ENCODE assay signal across 9 cellular contexts in the genomic region with DNA sequence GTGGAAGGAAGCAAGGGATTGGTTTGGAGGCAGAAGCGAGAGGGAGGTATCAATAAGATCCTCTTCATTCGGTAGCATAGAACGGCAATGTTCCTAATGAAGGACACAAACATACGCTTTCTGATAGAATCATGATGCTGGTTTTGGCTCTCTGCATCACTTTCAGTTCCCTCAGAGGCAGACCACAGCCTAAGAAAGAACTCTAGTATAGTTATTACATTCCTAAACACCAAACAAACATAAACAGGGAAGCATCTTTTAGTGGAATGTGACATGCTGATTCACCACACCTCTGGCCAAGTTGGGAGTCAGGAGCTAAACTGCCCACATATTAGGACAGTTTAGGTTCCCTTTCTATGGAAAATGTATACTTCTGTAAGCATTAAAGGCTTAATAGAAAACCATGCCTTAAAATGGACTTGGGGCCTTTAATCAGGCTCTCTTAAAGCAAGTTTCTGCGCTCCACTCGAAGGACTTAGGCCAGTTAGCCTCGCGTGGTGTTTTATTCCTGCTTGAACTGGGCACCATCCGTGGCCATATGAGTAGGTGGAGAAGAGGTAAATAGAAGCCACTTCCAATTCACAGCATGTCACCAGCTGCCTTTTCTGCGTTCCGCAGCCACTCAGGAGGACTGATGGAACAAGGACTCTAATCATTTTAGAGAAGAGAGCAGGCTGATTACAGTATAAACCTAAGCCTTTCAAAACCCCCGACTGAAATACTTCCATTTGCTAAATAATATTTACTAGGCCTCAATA. TPM values are rescaled to one million over a fixed set of nuclear protein-coding genes. Genes with fewer than 3 reads are reported as not detected.
DNase-seq lines count a peak whose midpoint lies in the region; ATAC-seq and TF ChIP-seq lines count a peak whose summit lies in the region.
"Had no signal": no experiment of that assay in that cellular context is flagged by ENCODE, and none has a peak within 500 bp of the region (broad histone marks: within the 10 kb centered on the region; RNA-seq: fewer than 3 reads in every experiment).

No MANE protein-coding gene starts in this region.

- H4K5ac ChIP-seq in IMR-90 (ENCODE audit: low read depth, low read length) = no peak overlapping the region

- H2BK15ac ChIP-seq in IMR-90 (ENCODE audit: low read depth, low read length) = peak overlapping the region; percentile 26; the same call in 1 of the 3 replicates

- TF ChIP-seq RAD21 in IMR-90 (IDR thresholded peaks at IDR 0.05; ENCODE audit: low read length) = no peak

- H3K23ac ChIP-seq in IMR-90 (ENCODE audit: low read depth, low read length) = no peak overlapping the region

- DNase-seq in CD1c-positive myeloid dendritic cell (ENCODE audit: extremely low spot score) (peak; percentile 88), IMR-90 (peak; percentile 71), germinal center (ENCODE audit: low spot score) (peak; percentile 9), NCI-H2107 (lab: John Stamatoyannopoulos, UW) (no peak), NCI-H1930 (lab: John Stamatoyannopoulos, UW) (no peak), T-helper 9 cell (no peak), ACHN (no peak)
- DNase-seq: NCI-H2171 treated with DMSO at 0.1 percent for 48 hours had no signal

- no peaks in the 10 kb centered on the region for H3K79me1 ChIP-seq in IMR-90 (ENCODE audit: low read depth in 1 of 2, low read length in 2 of 2)

- ATAC-seq in GM19372 (IDR thresholded peaks at IDR 0.05; ENCODE audit: low read depth, unreplicated experiment) (peak; percentile 56), IMR-90 (ENCODE audit: low read depth) (peak; percentile 86)

- H4K91ac ChIP-seq in IMR-90 (ENCODE audit: insufficient read depth, low read depth, low read length) = peak overlapping the region; percentile 15; the same call in 1 of the 2 replicates

- no peak for TF ChIP-seq CTCF in IMR-90 (conservative IDR thresholded peaks at IDR 0.05; ENCODE audit: low read depth, low read length)

- H2AK5ac ChIP-seq in IMR-90 (ENCODE audit: low read depth, low read length) = no peak overlapping the region

- peak overlapping the region; percentile 55 for H3K4ac ChIP-seq in IMR-90 (ENCODE audit: low read depth, low read length)

- H4K8ac ChIP-seq in IMR-90 (ENCODE audit: low read depth in 2 of 2, low read length in 2 of 2) = no peak overlapping the region

- peaks cover 2% of the 10 kb centered on the region; the same call in 1 of the 2 replicates for H3K36me3 ChIP-seq in IMR-90 (ENCODE audit: control insufficient read depth, insufficient read depth, low read length)

- no CpG with 5 or more reads among the region's 12 CpGs for WGBS in IMR-90 (ENCODE audit: extremely low coverage in 2 of 2, insufficient read length in 1 of 2), 2 experiments

- no peak overlapping the region for H3K27ac ChIP-seq in IMR-90 (ENCODE audit: insufficient read depth, low read length)

- no peak overlapping the region for H2AFZ ChIP-seq in IMR-90 (replicated peaks; ENCODE audit: low read length, poor library complexity)

- dilution Hi-C loops in IMR-90 (cut with HindIII; ENCODE audit: low sequenced_read_pairs, unreplicated experiment) = no loop called here

- H2BK20ac ChIP-seq in IMR-90 (ENCODE audit: low read depth, low read length) = peak overlapping the region; percentile 63

- no peak overlapping the region for H3K18ac ChIP-seq in IMR-90 (ENCODE audit: low read depth, low read length)

- POLR2A ChIA-PET in IMR-90 (lab: Charles Lee; ENCODE audit: unreplicated experiment) = no interaction called here

- no peaks in the 10 kb centered on the region for H3K27me3 ChIP-seq in IMR-90 (ENCODE audit: control insufficient read depth, insufficient read depth, low read length)

- H3K4me3 ChIP-seq in IMR-90 (ENCODE audit: insufficient read depth, low read depth, low read length) = no peak overlapping the region

- no peak overlapping the region for H3K56ac ChIP-seq in IMR-90 (ENCODE audit: extremely low read depth, insufficient read depth, low read length)

- in situ Hi-C loops in IMR-90 (cut with MboI; ENCODE audit: low sequenced_read_pairs) (no loop called here), ACHN (cut with HindIII; ENCODE audit: low pct_ligation_motif_present, low pct_unique_long_range_greater_than_20kb, low sequenced_read_pairs) (no loop called here)

- H3K9ac ChIP-seq in IMR-90 (ENCODE audit: low read depth, low read length) = no peak overlapping the region

- CTCF ChIA-PET in IMR-90 (lab: Yijun Ruan, JAX) = interaction anchor here (1.3 kb wide), 1 partner anchor 440 kb away, joined by 4 read pairs; no protein-coding TSS in a partner anchor

- BruUV-seq in IMR-90 (replicated peaks; lab: Mats Ljungman, UMichigan) = no TSS peak

- peaks cover 17% of the 10 kb centered on the region; the same call in 1 of the 2 replicates for H3K9me1 ChIP-seq in IMR-90 (ENCODE audit: insufficient read depth, low read length)

- H2AK9ac ChIP-seq in IMR-90 (replicated peaks; ENCODE audit: low read depth, low read length, poor library complexity) = no peak overlapping the region

- no peak overlapping the region for H3K4me2 ChIP-seq in IMR-90 (ENCODE audit: low read depth, low read length)

- no peak overlapping the region for H3K14ac ChIP-seq in IMR-90 (replicated peaks; ENCODE audit: low read depth, low read length)

- H4K20me1 ChIP-seq in IMR-90 (ENCODE audit: insufficient read depth, low read length) = no peaks in the 10 kb centered on the region

- no peak overlapping the region for H2BK5ac ChIP-seq in IMR-90 (ENCODE audit: low read depth, low read length, poor library complexity, severe bottlenecking)

- H3K9me3 ChIP-seq in IMR-90 (ENCODE audit: control insufficient read depth, insufficient read depth, low read length) = peaks cover 3% of the 10 kb centered on the region; the same call in 1 of the 2 replicates

- no peak for TF ChIP-seq POLR2A in IMR-90 (IDR thresholded peaks at IDR 0.05; ENCODE audit: low read depth, low read length)

- peak overlapping the region; percentile 53; the same call in 1 of the 2 replicates for H2BK120ac ChIP-seq in IMR-90 (ENCODE audit: low read depth, low read length)

- H3K4me1 ChIP-seq in IMR-90 (ENCODE audit: control insufficient read depth, insufficient read depth, low read length) = peaks cover 9% of the 10 kb centered on the region

- intact Hi-C loops in IMR-90 (cut with micrococcal nuclease) = no loop called here

TF ChIP-seq in IMR-90, 13 proteins besides CTCF, POLR2A, EP300 and RAD21:
- no peak for TF ChIP-seq RFX5 (IDR thresholded peaks at IDR 0.05; ENCODE audit: low read depth, low read length)
- no peak for TF ChIP-seq USF2 (IDR thresholded peaks at IDR 0.05; ENCODE audit: low read depth, low read length)
- no peak for TF ChIP-seq CEBPB (IDR thresholded peaks at IDR 0.05; ENCODE audit: low read depth, low read length)
- no peak for TF ChIP-seq SMC3 (IDR thresholded peaks at IDR 0.05; ENCODE audit: low read depth, low read length)
- TF ChIP-seq MXI1 (IDR thresholded peaks at IDR 0.05; ENCODE audit: borderline replicate concordance, low read depth, low read length) = no peak
- TF ChIP-seq FOS (IDR thresholded peaks at IDR 0.05; ENCODE audit: low read depth, low read length) = no peak
- TF ChIP-seq MAZ (IDR thresholded peaks at IDR 0.05; ENCODE audit: borderline replicate concordance, low read depth, low read length) = no peak
- no peak for TF ChIP-seq CHD1 (IDR thresholded peaks at IDR 0.05; ENCODE audit: low read depth, low read length)
- no peak for TF ChIP-seq MAFK (IDR thresholded peaks at IDR 0.05; ENCODE audit: low read depth, low read length)
- TF ChIP-seq NFE2L2 (IDR thresholded peaks at IDR 0.05; ENCODE audit: low read depth, low read length) = no peak
- TF ChIP-seq RCOR1 (IDR thresholded peaks at IDR 0.05; ENCODE audit: insufficient replicate concordance, low read length) = no peak
- no peak for TF ChIP-seq BHLHE40 (IDR thresholded peaks at IDR 0.05; ENCODE audit: low read depth, low read length)
- TF ChIP-seq ELK1 (IDR thresholded peaks at IDR 0.05; ENCODE audit: borderline replicate concordance, low read depth, low read length) = no peak

RNA-seq across cellular contexts. Expression of gene CD47, which starts 53.7 kb away (rescaled TPM):
- 52.0 and 110 TPM in 2 replicates for total RNA-seq in IMR-90 (2012; rRNA removed)
- polyA plus RNA-seq in IMR-90 (2012; rRNA removed) = 32.2 and 45.9 TPM in 2 replicates
- 21.8 and 23.3 TPM in 2 replicates for polyA plus RNA-seq in IMR-90 (2012; cell fraction: cytosol; rRNA removed)
- polyA plus RNA-seq in IMR-90 (2012; cell fraction: nucleus; rRNA removed; ENCODE audit: low replicate concordance) = 14.8 and 56.7 TPM in 2 replicates

Comparison
In these comparisons a context has a peak if more than half of its experiments do, and no peak if none do; other contexts are left out.
1. DNase-seq: peak in CD1c-positive myeloid dendritic cell (single experiment), IMR-90 (single experiment) and germinal center (single experiment); none in NCI-H2107 (single experiment), NCI-H1930 (0 of 2), T-helper 9 cell (single experiment) and ACHN (single experiment).